ENCODE assay signal across 19 cellular contexts in genomic region chr3:107325446-107325845, GRCh38. TPM values are rescaled to one million over a fixed set of nuclear protein-coding genes. Genes with fewer than 3 reads are reported as not detected.
DNase-seq lines count a peak whose midpoint lies in the region; ATAC-seq and TF ChIP-seq lines count a peak whose summit lies in the region.
"Had no signal": no experiment of that assay in that cellular context is flagged by ENCODE, and none has a peak within 500 bp of the region (broad histone marks: within the 10 kb centered on the region; RNA-seq: fewer than 3 reads in every experiment).

No MANE protein-coding gene starts in this region.

- H3K4me1 ChIP-seq in OCI-LY1 (ENCODE audit: insufficient read depth, low read length, severe bottlenecking) (peaks cover 69% of the 10 kb centered on the region), neural progenitor cell (peaks cover 7% of the 10 kb centered on the region)
- H3K4me1 ChIP-seq: BLaER1 had no signal

- no peaks in the 10 kb centered on the region for H3K27me3 ChIP-seq in OCI-LY1 (ENCODE audit: insufficient read depth, low read length)
- H3K27me3 ChIP-seq in neural progenitor cell = no peaks in the 10 kb centered on the region
- H3K27me3 ChIP-seq: BLaER1 had no signal

- H2AFZ ChIP-seq in OCI-LY1 (ENCODE audit: low read length) = no peak overlapping the region
- no peak overlapping the region for H2AFZ ChIP-seq in neural progenitor cell (replicated peaks)
- H2AFZ ChIP-seq: GM23338 had no signal

- H3K36me3 ChIP-seq in OCI-LY1 (ENCODE audit: insufficient read depth, low read length) = no peaks in the 10 kb centered on the region
- no peaks in the 10 kb centered on the region for H3K36me3 ChIP-seq in neural progenitor cell
- H3K36me3 ChIP-seq: BLaER1 had no signal

- H3K79me2 ChIP-seq in OCI-LY1 (ENCODE audit: insufficient read depth, low read length) (no peaks in the 10 kb centered on the region), neural progenitor cell (ENCODE audit: low read depth) (no peaks in the 10 kb centered on the region)

- no peaks in the 10 kb centered on the region for H3K27me3 Mint-ChIP-seq in activated CD4-positive, alpha-beta T cell treated with anti-CD3 and anti-CD28 coated beads, Interleukin-2, amount 10 ng/mL, durations not matched to agents 7 days and 5 days
- no peaks in the 10 kb centered on the region for H3K27me3 Mint-ChIP-seq in activated CD4-positive, alpha-beta T cell treated with anti-CD3 and anti-CD28 coated beads, Interleukin-2, amount 10 ng/mL, durations not matched to agents 24 days and 14 days
- no peaks in the 10 kb centered on the region for H3K27me3 Mint-ChIP-seq in memory B cell
- H3K27me3 Mint-ChIP-seq in neural progenitor cell (ENCODE audit: insufficient read depth, low read depth) = no peaks in the 10 kb centered on the region
- H3K27me3 Mint-ChIP-seq: CD4-positive, CD25-positive, alpha-beta regulatory T cell had no signal

- TF ChIP-seq CTCF in OCI-LY1 (IDR thresholded peaks at IDR 0.05; ENCODE audit: low read length) = no peak
- TF ChIP-seq CTCF in neural progenitor cell (IDR thresholded peaks at IDR 0.05) = no peak

- H3K4me2 ChIP-seq in OCI-LY1 (ENCODE audit: low read length) (peak overlapping the region; percentile 27; the same call in 1 of the 2 replicates), neural progenitor cell (no peak overlapping the region)
- H3K4me2 ChIP-seq: BLaER1, GM23338, KMS-11 had no signal

- H3K9me3 Mint-ChIP-seq in activated CD4-positive, alpha-beta T cell treated with anti-CD3 and anti-CD28 coated beads, Interleukin-2, amount 10 ng/mL, durations not matched to agents 7 days and 5 days = no peaks in the 10 kb centered on the region
- H3K9me3 Mint-ChIP-seq in activated CD4-positive, alpha-beta T cell treated with anti-CD3 and anti-CD28 coated beads, Interleukin-2, amount 10 ng/mL, durations not matched to agents 24 days and 14 days = no peaks in the 10 kb centered on the region
- H3K9me3 Mint-ChIP-seq in memory B cell = no peaks in the 10 kb centered on the region
- H3K9me3 Mint-ChIP-seq in neural progenitor cell = no peaks in the 10 kb centered on the region
- H3K9me3 Mint-ChIP-seq: GM23338 had no signal

- H3K9me3 ChIP-seq in OCI-LY1 (ENCODE audit: low read length) = no peaks in the 10 kb centered on the region
- H3K9me3 ChIP-seq in neural progenitor cell (ENCODE audit: low read depth) = no peaks in the 10 kb centered on the region
- H3K9me3 ChIP-seq: BLaER1 had no signal

- no peak for DNase-seq in activated CD4-positive, alpha-beta T cell treated with anti-CD3 and anti-CD28 coated beads, Interleukin-2, amount 10 ng/mL, durations not matched to agents 7 days and 5 days
- no peak for DNase-seq in activated CD4-positive, alpha-beta T cell treated with anti-CD3 and anti-CD28 coated beads, Interleukin-2, amount 10 ng/mL, durations not matched to agents 24 days and 14 days
- DNase-seq in memory B cell (ENCODE audit: low spot score in 2 of 2) = no peak
- no peak for DNase-seq in neural progenitor cell (ENCODE audit: low spot score)
- no peak for DNase-seq in NCI-H2081 (lab: John Stamatoyannopoulos, UW)
- DNase-seq: AML-193; Calu3; CD4-positive, CD25-positive, alpha-beta regulatory T cell; DMS 273 treated with DMSO at 0.1 percent for 48 hours; DMS79; H7 had no signal

- H3K9ac ChIP-seq in OCI-LY1 (ENCODE audit: low read length) = no peak overlapping the region
- H3K9ac ChIP-seq in neural progenitor cell = no peak overlapping the region
- H3K9ac ChIP-seq: BLaER1, KMS-11 had no signal

- ATAC-seq in memory B cell (ENCODE audit: low read depth) (peak; percentile 69), HG03469 (IDR thresholded peaks at IDR 0.05; ENCODE audit: unreplicated experiment) (no peak)
- ATAC-seq: GM23338, HepG2 had no signal

- no peaks in the 10 kb centered on the region for H4K20me1 ChIP-seq in OCI-LY1 (ENCODE audit: insufficient read depth, low read length)
- no peaks in the 10 kb centered on the region for H4K20me1 ChIP-seq in neural progenitor cell (ENCODE audit: low read depth)
- H4K20me1 ChIP-seq: BLaER1 had no signal

- no peak overlapping the region for H3K4me3 Mint-ChIP-seq in activated CD4-positive, alpha-beta T cell treated with anti-CD3 and anti-CD28 coated beads, Interleukin-2, amount 10 ng/mL, durations not matched to agents 7 days and 5 days
- no peak overlapping the region for H3K4me3 Mint-ChIP-seq in activated CD4-positive, alpha-beta T cell treated with anti-CD3 and anti-CD28 coated beads, Interleukin-2, amount 10 ng/mL, durations not matched to agents 24 days and 14 days
- H3K4me3 Mint-ChIP-seq in memory B cell (no peak overlapping the region), neural progenitor cell (no peak overlapping the region)
- H3K4me3 Mint-ChIP-seq: CD4-positive, CD25-positive, alpha-beta regulatory T cell; GM23338 had no signal

- H3K27ac Mint-ChIP-seq in activated CD4-positive, alpha-beta T cell treated with anti-CD3 and anti-CD28 coated beads, Interleukin-2, amount 10 ng/mL, durations not matched to agents 7 days and 5 days = peak overlapping the region; percentile 58
- H3K27ac Mint-ChIP-seq in activated CD4-positive, alpha-beta T cell treated with anti-CD3 and anti-CD28 coated beads, Interleukin-2, amount 10 ng/mL, durations not matched to agents 24 days and 14 days = no peak overlapping the region
- H3K27ac Mint-ChIP-seq in memory B cell = no peak overlapping the region
- H3K27ac Mint-ChIP-seq in neural progenitor cell = no peak overlapping the region
- H3K27ac Mint-ChIP-seq: CD4-positive, CD25-positive, alpha-beta regulatory T cell; GM23338 had no signal

- CTCF ChIA-PET in activated CD4-positive, alpha-beta T cell treated with anti-CD3 and anti-CD28 coated beads, Interleukin-2, amount 10 ng/mL, durations not matched to agents 7 days and 5 days (lab: Charles Lee) = no interaction called here

- peak overlapping the region; percentile 56 for H3K27ac ChIP-seq in OCI-LY1 (ENCODE audit: low read depth, low read length, poor library complexity, severe bottlenecking)
- H3K27ac ChIP-seq in neural progenitor cell = no peak overlapping the region
- H3K27ac ChIP-seq: 22Rv1, BLaER1, KMS-11 had no signal

- no peaks in the 10 kb centered on the region for H3K36me3 Mint-ChIP-seq in activated CD4-positive, alpha-beta T cell treated with anti-CD3 and anti-CD28 coated beads, Interleukin-2, amount 10 ng/mL, durations not matched to agents 7 days and 5 days (ENCODE audit: low read depth)
- no peaks in the 10 kb centered on the region for H3K36me3 Mint-ChIP-seq in activated CD4-positive, alpha-beta T cell treated with anti-CD3 and anti-CD28 coated beads, Interleukin-2, amount 10 ng/mL, durations not matched to agents 24 days and 14 days (ENCODE audit: low read depth)
- H3K36me3 Mint-ChIP-seq in memory B cell = no peaks in the 10 kb centered on the region
- H3K36me3 Mint-ChIP-seq in neural progenitor cell = no peaks in the 10 kb centered on the region
- H3K36me3 Mint-ChIP-seq: CD4-positive, CD25-positive, alpha-beta regulatory T cell had no signal

- H3K9me2 ChIP-seq in OCI-LY1 (ENCODE audit: low read depth, low read length) = no peaks in the 10 kb centered on the region

- intact Hi-C loops in activated CD4-positive, alpha-beta T cell treated with anti-CD3 and anti-CD28 coated beads, Interleukin-2, amount 10 ng/mL, durations not matched to agents 24 days and 14 days (cut with micrococcal nuclease) = no loop called here

- POLR2A ChIA-PET in activated CD4-positive, alpha-beta T cell treated with anti-CD3 and anti-CD28 coated beads, Interleukin-2, amount 10 ng/mL, durations not matched to agents 7 days and 5 days (lab: Charles Lee) = no interaction called here

- no peaks in the 10 kb centered on the region for H3K4me1 Mint-ChIP-seq in activated CD4-positive, alpha-beta T cell treated with anti-CD3 and anti-CD28 coated beads, Interleukin-2, amount 10 ng/mL, durations not matched to agents 7 days and 5 days
- H3K4me1 Mint-ChIP-seq in activated CD4-positive, alpha-beta T cell treated with anti-CD3 and anti-CD28 coated beads, Interleukin-2, amount 10 ng/mL, durations not matched to agents 24 days and 14 days = no peaks in the 10 kb centered on the region
- H3K4me1 Mint-ChIP-seq in memory B cell = peaks cover 8% of the 10 kb centered on the region
- no peaks in the 10 kb centered on the region for H3K4me1 Mint-ChIP-seq in neural progenitor cell
- H3K4me1 Mint-ChIP-seq: CD4-positive, CD25-positive, alpha-beta regulatory T cell; GM23338 had no signal

- H3K4me3 ChIP-seq in OCI-LY1 (ENCODE audit: low read depth, low read length, poor library complexity, severe bottlenecking) (no peak overlapping the region), neural progenitor cell (no peak overlapping the region)
- H3K4me3 ChIP-seq: BLaER1, GM23338 had no signal

- H3F3A ChIP-seq in OCI-LY1 (ENCODE audit: insufficient read depth, low read length) (no peaks in the 10 kb centered on the region; the same call in 1 of the 2 replicates), neural progenitor cell (ENCODE audit: low read depth) (peaks cover 3% of the 10 kb centered on the region)

RNA-seq across cellular contexts. Expression of gene CCDC54, which starts 51.8 kb away (rescaled TPM):
- total RNA-seq in activated CD4-positive, alpha-beta T cell treated with anti-CD3 and anti-CD28 coated beads, Interleukin-2, amount 10 ng/mL, durations not matched to agents 7 days and 5 days = not detected
- not detected in 2 replicates for total RNA-seq in activated CD4-positive, alpha-beta T cell treated with anti-CD3 and anti-CD28 coated beads, Interleukin-2, amount 10 ng/mL, durations not matched to agents 24 days and 14 days
- not detected in 2 replicates for total RNA-seq in neural progenitor cell (ENCODE audit: low replicate concordance)
- total RNA-seq: Calu3; CD4-positive, CD25-positive, alpha-beta regulatory T cell; G401; GM23338; H7; HepG2 had no signal
